In genomic region chr1:154220071-154220969, GRCh38 we compare ENCODE assay signal across 1 cellular context.
TF ChIP-seq lines count a peak whose summit lies in the region.

A gene with protein sequence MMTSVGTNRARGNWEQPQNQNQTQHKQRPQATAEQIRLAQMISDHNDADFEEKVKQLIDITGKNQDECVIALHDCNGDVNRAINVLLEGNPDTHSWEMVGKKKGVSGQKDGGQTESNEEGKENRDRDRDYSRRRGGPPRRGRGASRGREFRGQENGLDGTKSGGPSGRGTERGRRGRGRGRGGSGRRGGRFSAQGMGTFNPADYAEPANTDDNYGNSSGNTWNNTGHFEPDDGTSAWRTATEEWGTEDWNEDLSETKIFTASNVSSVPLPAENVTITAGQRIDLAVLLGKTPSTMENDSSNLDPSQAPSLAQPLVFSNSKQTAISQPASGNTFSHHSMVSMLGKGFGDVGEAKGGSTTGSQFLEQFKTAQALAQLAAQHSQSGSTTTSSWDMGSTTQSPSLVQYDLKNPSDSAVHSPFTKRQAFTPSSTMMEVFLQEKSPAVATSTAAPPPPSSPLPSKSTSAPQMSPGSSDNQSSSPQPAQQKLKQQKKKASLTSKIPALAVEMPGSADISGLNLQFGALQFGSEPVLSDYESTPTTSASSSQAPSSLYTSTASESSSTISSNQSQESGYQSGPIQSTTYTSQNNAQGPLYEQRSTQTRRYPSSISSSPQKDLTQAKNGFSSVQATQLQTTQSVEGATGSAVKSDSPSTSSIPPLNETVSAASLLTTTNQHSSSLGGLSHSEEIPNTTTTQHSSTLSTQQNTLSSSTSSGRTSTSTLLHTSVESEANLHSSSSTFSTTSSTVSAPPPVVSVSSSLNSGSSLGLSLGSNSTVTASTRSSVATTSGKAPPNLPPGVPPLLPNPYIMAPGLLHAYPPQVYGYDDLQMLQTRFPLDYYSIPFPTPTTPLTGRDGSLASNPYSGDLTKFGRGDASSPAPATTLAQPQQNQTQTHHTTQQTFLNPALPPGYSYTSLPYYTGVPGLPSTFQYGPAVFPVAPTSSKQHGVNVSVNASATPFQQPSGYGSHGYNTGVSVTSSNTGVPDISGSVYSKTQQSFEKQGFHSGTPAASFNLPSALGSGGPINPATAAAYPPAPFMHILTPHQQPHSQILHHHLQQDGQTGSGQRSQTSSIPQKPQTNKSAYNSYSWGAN (plus strand): TSS chr1:154220955. CDS start chr1:154225124, 4,169 bp downstream.

TF ChIP-seq in WTC11, 78 proteins besides CTCF, POLR2A, EP300 and RAD21 (continued from another document and continues in another):
- TF ChIP-seq, protein P1, sequence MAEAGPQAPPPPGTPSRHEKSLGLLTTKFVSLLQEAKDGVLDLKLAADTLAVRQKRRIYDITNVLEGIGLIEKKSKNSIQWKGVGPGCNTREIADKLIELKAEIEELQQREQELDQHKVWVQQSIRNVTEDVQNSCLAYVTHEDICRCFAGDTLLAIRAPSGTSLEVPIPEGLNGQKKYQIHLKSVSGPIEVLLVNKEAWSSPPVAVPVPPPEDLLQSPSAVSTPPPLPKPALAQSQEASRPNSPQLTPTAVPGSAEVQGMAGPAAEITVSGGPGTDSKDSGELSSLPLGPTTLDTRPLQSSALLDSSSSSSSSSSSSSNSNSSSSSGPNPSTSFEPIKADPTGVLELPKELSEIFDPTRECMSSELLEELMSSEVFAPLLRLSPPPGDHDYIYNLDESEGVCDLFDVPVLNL (CRISPR knock-in tag; IDR thresholded peaks at IDR 0.05; ENCODE audit: borderline replicate concordance, low read depth): no peak
- TF ChIP-seq MXD4 (CRISPR knock-in tag; IDR thresholded peaks at IDR 0.05; ENCODE audit: borderline replicate concordance): no peak
- no peak for TF ChIP-seq AR (CRISPR knock-in tag; IDR thresholded peaks at IDR 0.05)
- TF ChIP-seq ZNF416 (CRISPR knock-in tag; IDR thresholded peaks at IDR 0.05): no peak
- TF ChIP-seq ZNF396 (CRISPR knock-in tag; IDR thresholded peaks at IDR 0.05; ENCODE audit: borderline replicate concordance): no peak
- TF ChIP-seq, protein P2, sequence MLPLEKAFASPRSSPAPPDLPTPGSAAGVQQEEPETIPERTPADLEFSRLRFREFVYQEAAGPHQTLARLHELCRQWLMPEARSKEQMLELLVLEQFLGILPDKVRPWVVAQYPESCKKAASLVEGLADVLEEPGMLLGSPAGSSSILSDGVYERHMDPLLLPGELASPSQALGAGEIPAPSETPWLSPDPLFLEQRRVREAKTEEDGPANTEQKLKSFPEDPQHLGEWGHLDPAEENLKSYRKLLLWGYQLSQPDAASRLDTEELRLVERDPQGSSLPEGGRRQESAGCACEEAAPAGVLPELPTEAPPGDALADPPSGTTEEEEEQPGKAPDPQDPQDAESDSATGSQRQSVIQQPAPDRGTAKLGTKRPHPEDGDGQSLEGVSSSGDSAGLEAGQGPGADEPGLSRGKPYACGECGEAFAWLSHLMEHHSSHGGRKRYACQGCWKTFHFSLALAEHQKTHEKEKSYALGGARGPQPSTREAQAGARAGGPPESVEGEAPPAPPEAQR (CRISPR knock-in tag; IDR thresholded peaks at IDR 0.05): no peak
- TF ChIP-seq, protein P3, sequence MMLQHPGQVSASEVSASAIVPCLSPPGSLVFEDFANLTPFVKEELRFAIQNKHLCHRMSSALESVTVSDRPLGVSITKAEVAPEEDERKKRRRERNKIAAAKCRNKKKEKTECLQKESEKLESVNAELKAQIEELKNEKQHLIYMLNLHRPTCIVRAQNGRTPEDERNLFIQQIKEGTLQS (CRISPR knock-in tag; conservative IDR thresholded peaks at IDR 0.05): no peak
- TF ChIP-seq CDX4 (CRISPR knock-in tag; IDR thresholded peaks at IDR 0.05; ENCODE audit: borderline replicate concordance): no peak
- no peak for TF ChIP-seq ATF1 (CRISPR knock-in tag; IDR thresholded peaks at IDR 0.05)
- TF ChIP-seq, protein P4, sequence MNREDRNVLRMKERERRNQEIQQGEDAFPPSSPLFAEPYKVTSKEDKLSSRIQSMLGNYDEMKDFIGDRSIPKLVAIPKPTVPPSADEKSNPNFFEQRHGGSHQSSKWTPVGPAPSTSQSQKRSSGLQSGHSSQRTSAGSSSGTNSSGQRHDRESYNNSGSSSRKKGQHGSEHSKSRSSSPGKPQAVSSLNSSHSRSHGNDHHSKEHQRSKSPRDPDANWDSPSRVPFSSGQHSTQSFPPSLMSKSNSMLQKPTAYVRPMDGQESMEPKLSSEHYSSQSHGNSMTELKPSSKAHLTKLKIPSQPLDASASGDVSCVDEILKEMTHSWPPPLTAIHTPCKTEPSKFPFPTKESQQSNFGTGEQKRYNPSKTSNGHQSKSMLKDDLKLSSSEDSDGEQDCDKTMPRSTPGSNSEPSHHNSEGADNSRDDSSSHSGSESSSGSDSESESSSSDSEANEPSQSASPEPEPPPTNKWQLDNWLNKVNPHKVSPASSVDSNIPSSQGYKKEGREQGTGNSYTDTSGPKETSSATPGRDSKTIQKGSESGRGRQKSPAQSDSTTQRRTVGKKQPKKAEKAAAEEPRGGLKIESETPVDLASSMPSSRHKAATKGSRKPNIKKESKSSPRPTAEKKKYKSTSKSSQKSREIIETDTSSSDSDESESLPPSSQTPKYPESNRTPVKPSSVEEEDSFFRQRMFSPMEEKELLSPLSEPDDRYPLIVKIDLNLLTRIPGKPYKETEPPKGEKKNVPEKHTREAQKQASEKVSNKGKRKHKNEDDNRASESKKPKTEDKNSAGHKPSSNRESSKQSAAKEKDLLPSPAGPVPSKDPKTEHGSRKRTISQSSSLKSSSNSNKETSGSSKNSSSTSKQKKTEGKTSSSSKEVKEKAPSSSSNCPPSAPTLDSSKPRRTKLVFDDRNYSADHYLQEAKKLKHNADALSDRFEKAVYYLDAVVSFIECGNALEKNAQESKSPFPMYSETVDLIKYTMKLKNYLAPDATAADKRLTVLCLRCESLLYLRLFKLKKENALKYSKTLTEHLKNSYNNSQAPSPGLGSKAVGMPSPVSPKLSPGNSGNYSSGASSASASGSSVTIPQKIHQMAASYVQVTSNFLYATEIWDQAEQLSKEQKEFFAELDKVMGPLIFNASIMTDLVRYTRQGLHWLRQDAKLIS (CRISPR knock-in tag; IDR thresholded peaks at IDR 0.05; ENCODE audit: borderline replicate concordance): peak; percentile 89; the same call in 1 of the 2 replicates
- TF ChIP-seq ZNF121 (CRISPR knock-in tag; IDR thresholded peaks at IDR 0.05): no peak
- TF ChIP-seq USF1 (CRISPR knock-in tag; IDR thresholded peaks at IDR 0.05): peak; percentile 99
- 0 out of 2 replicates have a peak, but pooled peaks have one; percentile 33 for TF ChIP-seq NR2C2 (CRISPR knock-in tag; IDR thresholded peaks at IDR 0.05)
- peak; percentile 99 for TF ChIP-seq MAX (CRISPR knock-in tag; IDR thresholded peaks at IDR 0.05)
- TF ChIP-seq RORB (CRISPR knock-in tag; IDR thresholded peaks at IDR 0.05): no peak
- no peak for TF ChIP-seq TCF7 (CRISPR knock-in tag; IDR thresholded peaks at IDR 0.05; ENCODE audit: low read depth)
- TF ChIP-seq ETV6 (CRISPR knock-in tag; IDR thresholded peaks at IDR 0.05): peak; percentile 98
- TF ChIP-seq, protein P5, sequence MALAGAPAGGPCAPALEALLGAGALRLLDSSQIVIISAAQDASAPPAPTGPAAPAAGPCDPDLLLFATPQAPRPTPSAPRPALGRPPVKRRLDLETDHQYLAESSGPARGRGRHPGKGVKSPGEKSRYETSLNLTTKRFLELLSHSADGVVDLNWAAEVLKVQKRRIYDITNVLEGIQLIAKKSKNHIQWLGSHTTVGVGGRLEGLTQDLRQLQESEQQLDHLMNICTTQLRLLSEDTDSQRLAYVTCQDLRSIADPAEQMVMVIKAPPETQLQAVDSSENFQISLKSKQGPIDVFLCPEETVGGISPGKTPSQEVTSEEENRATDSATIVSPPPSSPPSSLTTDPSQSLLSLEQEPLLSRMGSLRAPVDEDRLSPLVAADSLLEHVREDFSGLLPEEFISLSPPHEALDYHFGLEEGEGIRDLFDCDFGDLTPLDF (CRISPR knock-in tag; IDR thresholded peaks at IDR 0.05): 0 out of 2 replicates have a peak, but pooled peaks have one; percentile 69
- 0 out of 2 replicates have a peak, but pooled peaks have one; percentile 9 for TF ChIP-seq EMX1 (CRISPR knock-in tag; IDR thresholded peaks at IDR 0.05)
- TF ChIP-seq NR3C1 (CRISPR knock-in tag; conservative IDR thresholded peaks at IDR 0.05; ENCODE audit: low read depth): no peak
- peak; percentile 82; the same call in 1 of the 2 replicates for TF ChIP-seq ESRRA (CRISPR knock-in tag; IDR thresholded peaks at IDR 0.05; ENCODE audit: borderline replicate concordance)
- no peak for TF ChIP-seq ZNF219 (CRISPR knock-in tag; IDR thresholded peaks at IDR 0.05; ENCODE audit: borderline replicate concordance)
- no peak for TF ChIP-seq ATF2 (CRISPR knock-in tag; IDR thresholded peaks at IDR 0.05; ENCODE audit: borderline replicate concordance, low read depth)
- no peak for TF ChIP-seq ZNF317 (CRISPR knock-in tag; IDR thresholded peaks at IDR 0.05; ENCODE audit: borderline replicate concordance, low read depth)
- TF ChIP-seq NFE2L1 (CRISPR knock-in tag; IDR thresholded peaks at IDR 0.05): peak; percentile 80
- TF ChIP-seq ZNF232 (CRISPR knock-in tag; IDR thresholded peaks at IDR 0.05): peak; percentile 91
- TF ChIP-seq IRF2 (CRISPR knock-in tag; IDR thresholded peaks at IDR 0.05; ENCODE audit: borderline replicate concordance, low read depth): no peak
- TF ChIP-seq NFATC4 (CRISPR knock-in tag; IDR thresholded peaks at IDR 0.05): no peak
- TF ChIP-seq TP53 (CRISPR knock-in tag; IDR thresholded peaks at IDR 0.05): peak; percentile 71
- no peak for TF ChIP-seq ZNF423 (CRISPR knock-in tag; IDR thresholded peaks at IDR 0.05)
- TF ChIP-seq KAT7 (CRISPR knock-in tag; IDR thresholded peaks at IDR 0.05; ENCODE audit: borderline replicate concordance): no peak
- TF ChIP-seq ELF4 (CRISPR knock-in tag; IDR thresholded peaks at IDR 0.05; ENCODE audit: low read depth): no peak
- TF ChIP-seq ERG (CRISPR knock-in tag; IDR thresholded peaks at IDR 0.05): no peak
- TF ChIP-seq, protein P6, sequence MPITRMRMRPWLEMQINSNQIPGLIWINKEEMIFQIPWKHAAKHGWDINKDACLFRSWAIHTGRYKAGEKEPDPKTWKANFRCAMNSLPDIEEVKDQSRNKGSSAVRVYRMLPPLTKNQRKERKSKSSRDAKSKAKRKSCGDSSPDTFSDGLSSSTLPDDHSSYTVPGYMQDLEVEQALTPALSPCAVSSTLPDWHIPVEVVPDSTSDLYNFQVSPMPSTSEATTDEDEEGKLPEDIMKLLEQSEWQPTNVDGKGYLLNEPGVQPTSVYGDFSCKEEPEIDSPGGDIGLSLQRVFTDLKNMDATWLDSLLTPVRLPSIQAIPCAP (CRISPR knock-in tag; IDR thresholded peaks at IDR 0.05): 0 out of 2 replicates have a peak, but pooled peaks have one; percentile 62
- TF ChIP-seq NR1H2 (CRISPR knock-in tag; IDR thresholded peaks at IDR 0.05): no peak
- TF ChIP-seq FOXK1 (CRISPR knock-in tag; IDR thresholded peaks at IDR 0.05): peak; percentile 95
- TF ChIP-seq JUN (CRISPR knock-in tag; IDR thresholded peaks at IDR 0.05): 0 out of 2 replicates have a peak, but pooled peaks have one; percentile 12
- TF ChIP-seq ZNF263 (CRISPR knock-in tag; IDR thresholded peaks at IDR 0.05; ENCODE audit: low read depth): no peak
- peak; percentile 79; the same call in 1 of the 2 replicates for TF ChIP-seq CREB1 (CRISPR knock-in tag; IDR thresholded peaks at IDR 0.05)
